ENCODE assay signal across 8 cellular contexts in the genomic region with DNA sequence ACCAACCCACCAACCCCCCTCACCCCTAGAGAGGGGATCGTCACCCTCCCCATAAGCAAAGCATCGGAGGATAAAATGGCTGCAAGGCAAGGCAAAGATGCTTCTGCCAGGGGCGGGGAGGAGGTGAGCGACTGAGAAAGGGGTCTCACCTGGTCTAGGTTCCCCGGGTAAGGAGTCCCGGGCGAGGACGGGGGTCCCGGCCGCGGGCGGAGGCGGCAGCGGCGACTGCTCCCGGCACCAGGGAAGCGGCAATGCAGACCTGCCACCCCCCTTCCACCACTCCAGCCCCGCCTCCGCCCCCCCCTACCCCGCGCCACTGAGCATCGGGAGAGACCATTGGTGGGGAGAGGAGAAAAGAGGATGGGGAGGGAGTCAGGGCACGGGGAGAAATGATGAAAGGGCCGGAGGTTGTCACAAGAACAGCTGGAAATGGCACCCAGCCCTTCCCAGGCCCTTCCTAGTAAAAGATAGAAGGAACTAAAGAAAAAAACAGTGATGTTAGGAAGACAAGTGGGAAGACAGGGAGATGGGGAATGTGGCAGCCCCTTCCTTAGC. TPM values are rescaled to one million over a fixed set of nuclear protein-coding genes. Genes with fewer than 3 reads are reported as not detected.
DNase-seq lines count a peak whose midpoint lies in the region; ATAC-seq, FAIRE-seq and TF ChIP-seq lines count a peak whose summit lies in the region.

SV2A (minus strand) TSS at position 255 of the 555 bp plus-strand sequence. CDS start 4,004 bp downstream, outside the sequence.

- H3K4me1 ChIP-seq in HepG2 (ENCODE audit: insufficient read depth, low read length), result peaks cover 28% of the 10 kb centered on the region

- peak within 1 kb of the TSS; percentile 54 for H2AFZ ChIP-seq in HepG2 (ENCODE audit: low read length)

- ATAC-seq in HepG2, result peak; percentile 75
- no peak for ATAC-seq in HG02840 (IDR thresholded peaks at IDR 0.05; ENCODE audit: low FRiP score, unreplicated experiment)

- H3K27me3 ChIP-seq in HepG2 (ENCODE audit: control insufficient read depth in 1 of 2, insufficient read depth in 2 of 2, low read length in 2 of 2), result 0 out of 5 replicates have a peak, but pooled peaks cover 0 to 3% of the 10 kb centered on the region in 2 experiments

- BruUV-seq in HepG2 (replicated peaks; lab: Mats Ljungman, UMichigan), result no TSS peak

- H3K9me3 ChIP-seq in HepG2 (ENCODE audit: low read length), result no peaks in the 10 kb centered on the region

- CTCF ChIA-PET in HepG2 (lab: Yijun Ruan, JAX; ENCODE audit: low intra/inter-chr PET ratio, low total read pairs), result no interaction called here

- peak within 1 kb of the TSS; percentile 59 to 73 (median 60) for H3K4me3 ChIP-seq in HepG2 (replicated peaks in 1 of 3; ENCODE audit: insufficient read depth in 1 of 3, low read depth in 2 of 3, low read length in 3 of 3)

- no peak for TF ChIP-seq RAD21 in HepG2 (CRISPR knock-in tag; IDR thresholded peaks at IDR 0.05)

- DNase-seq in DMS153 (lab: John Stamatoyannopoulos, UW), result peak; percentile 79
- peak; percentile 28 for DNase-seq in NCI-H1417 treated with DMSO at 0.1 percent for 48 hours (lab: John Stamatoyannopoulos, UW)
- DNase-seq in HepG2 (ENCODE audit: low spot score), result peak; percentile 34
- peak; percentile 18 for DNase-seq in stimulated activated CD8-positive, alpha-beta memory T cell treated with anti-CD3 and anti-CD28 coated beads, Interleukin-12 subunit alpha, Interleukin-12 subunit beta, amount 100 ng/mL, for 1 hour (ENCODE audit: low read depth)
- no peak for DNase-seq in OCI-M2 (lab: John Stamatoyannopoulos, UW; ENCODE audit: unreplicated experiment)

- WGBS in HepG2 (ENCODE audit: low lambda C conversion rate), result under 1% methylated on average over 9 of the region's 24 CpGs

- peak within 1 kb of the TSS; percentile 44; the same call in 1 of the 2 replicates for H3K9ac ChIP-seq in HepG2 (ENCODE audit: insufficient read depth, low read depth, low read length)

- TF ChIP-seq POLR2A in HepG2 (IDR thresholded peaks at IDR 0.05; ENCODE audit: insufficient read depth in 1 of 2, low read depth in 2 of 2, low read length in 2 of 2), result peak in 1 of 2 experiments; percentile 35; a peak in 1 of 4 replicates

- POLR2A ChIA-PET in HepG2 (lab: Yijun Ruan, JAX), result interaction anchor here (1.5 kb wide), 1 partner anchor 10 kb away, joined by 4 read pairs; no protein-coding TSS in a partner anchor

- TF ChIP-seq EP300 in HepG2 (IDR thresholded peaks at IDR 0.05; ENCODE audit: low read depth in 2 of 2, low read length in 2 of 2) (no peak), HepG2 (CRISPR knock-in tag; IDR thresholded peaks at IDR 0.05; ENCODE audit: borderline replicate concordance) (no peak)

- H3K27ac ChIP-seq in VCaP (peak within 1 kb of the TSS; percentile 48), cingulate gyrus (ENCODE audit: low read depth, low read length) (peak within 1 kb of the TSS; percentile 81), HepG2 (ENCODE audit: extremely low read length, insufficient read depth, low read length) (no peak within 1 kb of the TSS)

- TF ChIP-seq CTCF in VCaP (conservative IDR thresholded peaks at IDR 0.05), result no peak
- TF ChIP-seq CTCF in HepG2 (CRISPR knock-in tag; IDR thresholded peaks at IDR 0.05), result no peak

- peak within 1 kb of the TSS; percentile 86 for H3K4me2 ChIP-seq in HepG2 (ENCODE audit: low read depth, low read length)

- in situ Hi-C loops in HepG2 (cut with HindIII; ENCODE audit: extremely low pct_ligation_motif_present, low pct_unique_long_range_greater_than_20kb), result no loop called here

- no peaks in the 10 kb centered on the region for H3K79me2 ChIP-seq in HepG2 (ENCODE audit: insufficient read depth, low read length)

- FAIRE-seq in HepG2 (lab: Jason Lieb, UNC), result no peak

- no peaks in the 10 kb centered on the region for H4K20me1 ChIP-seq in HepG2 (ENCODE audit: insufficient read depth, low read length)

- intact Hi-C loops in HepG2 (cut with micrococcal nuclease; ENCODE audit: unreplicated experiment), result no loop called here

- H3K36me3 ChIP-seq in HepG2 (replicated peaks in 1 of 2; ENCODE audit: control insufficient read depth in 1 of 2, insufficient read depth in 2 of 2, low read length in 2 of 2), result peaks cover 0 to 4% of the 10 kb centered on the region in 2 experiments; a peak in 3 of 5 replicates

TF ChIP-seq in HepG2, 621 proteins besides CTCF, POLR2A, EP300 and RAD21 (continues in another document):
- TF ChIP-seq NFYC (CRISPR knock-in tag; IDR thresholded peaks at IDR 0.05) (0 out of 2 replicates have a peak, but pooled peaks have one; percentile 7), ZBTB34 (CRISPR knock-in tag; IDR thresholded peaks at IDR 0.05) (no peak), ZNF781 (CRISPR knock-in tag; IDR thresholded peaks at IDR 0.05; ENCODE audit: borderline replicate concordance, not compliant biosample characterization) (no peak), ZNF530 (CRISPR knock-in tag; IDR thresholded peaks at IDR 0.05; ENCODE audit: low read depth) (no peak), TCF7L2 (IDR thresholded peaks at IDR 0.05; ENCODE audit: low read depth, low read length) (no peak), ZNF253 (CRISPR knock-in tag; IDR thresholded peaks at IDR 0.05; ENCODE audit: borderline replicate concordance) (no peak)
- TF ChIP-seq, protein P1, sequence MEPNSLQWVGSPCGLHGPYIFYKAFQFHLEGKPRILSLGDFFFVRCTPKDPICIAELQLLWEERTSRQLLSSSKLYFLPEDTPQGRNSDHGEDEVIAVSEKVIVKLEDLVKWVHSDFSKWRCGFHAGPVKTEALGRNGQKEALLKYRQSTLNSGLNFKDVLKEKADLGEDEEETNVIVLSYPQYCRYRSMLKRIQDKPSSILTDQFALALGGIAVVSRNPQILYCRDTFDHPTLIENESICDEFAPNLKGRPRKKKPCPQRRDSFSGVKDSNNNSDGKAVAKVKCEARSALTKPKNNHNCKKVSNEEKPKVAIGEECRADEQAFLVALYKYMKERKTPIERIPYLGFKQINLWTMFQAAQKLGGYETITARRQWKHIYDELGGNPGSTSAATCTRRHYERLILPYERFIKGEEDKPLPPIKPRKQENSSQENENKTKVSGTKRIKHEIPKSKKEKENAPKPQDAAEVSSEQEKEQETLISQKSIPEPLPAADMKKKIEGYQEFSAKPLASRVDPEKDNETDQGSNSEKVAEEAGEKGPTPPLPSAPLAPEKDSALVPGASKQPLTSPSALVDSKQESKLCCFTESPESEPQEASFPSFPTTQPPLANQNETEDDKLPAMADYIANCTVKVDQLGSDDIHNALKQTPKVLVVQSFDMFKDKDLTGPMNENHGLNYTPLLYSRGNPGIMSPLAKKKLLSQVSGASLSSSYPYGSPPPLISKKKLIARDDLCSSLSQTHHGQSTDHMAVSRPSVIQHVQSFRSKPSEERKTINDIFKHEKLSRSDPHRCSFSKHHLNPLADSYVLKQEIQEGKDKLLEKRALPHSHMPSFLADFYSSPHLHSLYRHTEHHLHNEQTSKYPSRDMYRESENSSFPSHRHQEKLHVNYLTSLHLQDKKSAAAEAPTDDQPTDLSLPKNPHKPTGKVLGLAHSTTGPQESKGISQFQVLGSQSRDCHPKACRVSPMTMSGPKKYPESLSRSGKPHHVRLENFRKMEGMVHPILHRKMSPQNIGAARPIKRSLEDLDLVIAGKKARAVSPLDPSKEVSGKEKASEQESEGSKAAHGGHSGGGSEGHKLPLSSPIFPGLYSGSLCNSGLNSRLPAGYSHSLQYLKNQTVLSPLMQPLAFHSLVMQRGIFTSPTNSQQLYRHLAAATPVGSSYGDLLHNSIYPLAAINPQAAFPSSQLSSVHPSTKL (CRISPR knock-in tag; IDR thresholded peaks at IDR 0.05), result 0 out of 2 replicates have a peak, but pooled peaks have one; percentile 5

RNA-seq across cellular contexts. Expression of gene SV2A, which starts in this region (rescaled TPM):
- 0.45 and 0.84 TPM in 2 replicates for total RNA-seq in HepG2 (2016; rRNA removed; fragmentation: Illumina TruSeq; extraction: Trizol)
- 0.10 and 0.18 TPM in 2 replicates for total RNA-seq in HepG2 (2016; cell fraction: cytosol; rRNA removed; fragmentation: Illumina TruSeq; extraction: Trizol; ENCODE audit: low read depth)
- total RNA-seq in HepG2 (2016; cell fraction: insoluble cytoplasmic fraction; rRNA removed; fragmentation: Illumina TruSeq; extraction: Trizol), result 0.55 and 0.89 TPM in 2 replicates
- 0.22 and 0.34 TPM in 2 replicates for total RNA-seq in HepG2 (2016; cell fraction: membrane; rRNA removed; fragmentation: Illumina TruSeq; extraction: Trizol)
- total RNA-seq in HepG2 (2016; cell fraction: nucleus; rRNA removed; fragmentation: Illumina TruSeq; extraction: Trizol), result 0.84 and 1.3 TPM in 2 replicates
- polyA plus RNA-seq in HepG2 (2011; rRNA removed), result 1.9 and 3.3 TPM in 2 replicates
- polyA plus RNA-seq in HepG2 (2011; cell fraction: cytosol; rRNA removed), result 2.0 and 3.0 TPM in 2 replicates
- polyA plus RNA-seq in HepG2 (2011; cell fraction: nucleus; rRNA removed), result 3.7 and 5.5 TPM in 2 replicates
- 1.8 and 4.2 TPM in 2 replicates for polyA plus RNA-seq in HepG2 (2012)
- 0.05 and 0.08 TPM in 2 replicates for polyA plus RNA-seq in HepG2 (2016; cell fraction: cytosol; fragmentation: Illumina TruSeq; extraction: Trizol; ENCODE audit: low read depth)
- 0.45 and 0.50 TPM in 2 replicates for polyA plus RNA-seq in HepG2 (2016; cell fraction: insoluble cytoplasmic fraction; fragmentation: Illumina TruSeq; extraction: Trizol; ENCODE audit: low read depth)
- 0.13 and 0.18 TPM in 2 replicates for polyA plus RNA-seq in HepG2 (2016; cell fraction: membrane; fragmentation: Illumina TruSeq; extraction: Trizol; ENCODE audit: low read depth)
- 1.7 and 2.1 TPM in 2 replicates for polyA plus RNA-seq in HepG2 (2016; cell fraction: nucleus; fragmentation: Illumina TruSeq; extraction: Trizol; ENCODE audit: insufficient read depth, low read depth)
- 0.19 and 5.4 TPM in 2 replicates for polyA minus RNA-seq in HepG2 (2011; rRNA and poly(A)+ RNA removed; ENCODE audit: low replicate concordance)
- 1.5 and 1.9 TPM in 2 replicates for polyA minus RNA-seq in HepG2 (2011; cell fraction: cytosol; rRNA and poly(A)+ RNA removed)
- polyA minus RNA-seq in HepG2 (2011; cell fraction: nucleus; rRNA and poly(A)+ RNA removed), result 2.1 and 2.9 TPM in 2 replicates
